ENCODE assay signal across 1 cellular context in genomic region chr1:67748630-67749029, GRCh38.
TF ChIP-seq lines count a peak whose summit lies in the region.

No MANE protein-coding gene starts in this region.

TF ChIP-seq in HepG2, 621 proteins besides CTCF, POLR2A, EP300 and RAD21 (continued from another document and continues in another):
- no peak for TF ChIP-seq PLSCR1 (CRISPR knock-in tag; IDR thresholded peaks at IDR 0.05; ENCODE audit: borderline replicate concordance)
- TF ChIP-seq ZNF124 (CRISPR knock-in tag; IDR thresholded peaks at IDR 0.05): no peak
- TF ChIP-seq HNF1A (IDR thresholded peaks at IDR 0.05; ENCODE audit: low read depth): peak; percentile 91
- peak; percentile 88; the same call in 1 of the 2 replicates for TF ChIP-seq HNF1A (CRISPR knock-in tag; IDR thresholded peaks at IDR 0.05; ENCODE audit: borderline replicate concordance)
- TF ChIP-seq GRHL1 (CRISPR knock-in tag; conservative IDR thresholded peaks at IDR 0.05): no peak
- no peak for TF ChIP-seq JUND (CRISPR knock-in tag; IDR thresholded peaks at IDR 0.05)
- no peak for TF ChIP-seq ASH2L (IDR thresholded peaks at IDR 0.05; ENCODE audit: insufficient read length, low read depth, low read length)
- TF ChIP-seq ARID5B (CRISPR knock-in tag; IDR thresholded peaks at IDR 0.05): no peak
- TF ChIP-seq THYN1 (CRISPR knock-in tag; IDR thresholded peaks at IDR 0.05; ENCODE audit: borderline replicate concordance, low read depth): no peak
- TF ChIP-seq NCOA2 (CRISPR knock-in tag; IDR thresholded peaks at IDR 0.05): 0 out of 2 replicates have a peak, but pooled peaks have one; percentile 34
- no peak for TF ChIP-seq NFE2 (CRISPR knock-in tag; IDR thresholded peaks at IDR 0.05)
- no peak for TF ChIP-seq NCOA1 (CRISPR knock-in tag; IDR thresholded peaks at IDR 0.05)
- no peak for TF ChIP-seq FOSL2 (CRISPR knock-in tag; IDR thresholded peaks at IDR 0.05)
- TF ChIP-seq FOXA3 (CRISPR knock-in tag; IDR thresholded peaks at IDR 0.05): peak; percentile 20; the same call in 1 of the 2 replicates
- peak; percentile 34; the same call in 1 of the 2 replicates for TF ChIP-seq MIXL1 (CRISPR knock-in tag; IDR thresholded peaks at IDR 0.05)
- TF ChIP-seq SAP130 (CRISPR knock-in tag; IDR thresholded peaks at IDR 0.05; ENCODE audit: low read depth): 0 out of 2 replicates have a peak, but pooled peaks have one; percentile 33
- 0 out of 2 replicates have a peak, but pooled peaks have one; percentile 14 for TF ChIP-seq POLR2AphosphoS5 (IDR thresholded peaks at IDR 0.05; ENCODE audit: low read depth, low read length)
- TF ChIP-seq KAT8 (CRISPR knock-in tag; IDR thresholded peaks at IDR 0.05): no peak
- 0 out of 2 replicates have a peak, but pooled peaks have one; percentile 18 for TF ChIP-seq FOXP4 (CRISPR knock-in tag; IDR thresholded peaks at IDR 0.05)
- 0 out of 2 replicates have a peak, but pooled peaks have one; percentile 20 for TF ChIP-seq ZNF292 (CRISPR knock-in tag; IDR thresholded peaks at IDR 0.05; ENCODE audit: borderline replicate concordance, low read depth)
- peak; percentile 67 for TF ChIP-seq GATAD2A (CRISPR knock-in tag; IDR thresholded peaks at IDR 0.05)
- TF ChIP-seq CEBPG (CRISPR knock-in tag; IDR thresholded peaks at IDR 0.05): peak; percentile 15; the same call in 1 of the 2 replicates
- TF ChIP-seq HIC2 (CRISPR knock-in tag; IDR thresholded peaks at IDR 0.05; ENCODE audit: low read depth): no peak
- TF ChIP-seq RBM39 (IDR thresholded peaks at IDR 0.05; ENCODE audit: low read depth, low read length, poor library complexity, severe bottlenecking): no peak
- no peak for TF ChIP-seq NR3C1 (CRISPR knock-in tag; IDR thresholded peaks at IDR 0.05)
- TF ChIP-seq SP1 (IDR thresholded peaks at IDR 0.05): no peak
- no peak for TF ChIP-seq SP1 (CRISPR knock-in tag; IDR thresholded peaks at IDR 0.05)
- TF ChIP-seq FOXK1 (CRISPR knock-in tag; IDR thresholded peaks at IDR 0.05; ENCODE audit: borderline replicate concordance, low read depth): no peak
- TF ChIP-seq PAF1 (CRISPR knock-in tag; IDR thresholded peaks at IDR 0.05): no peak
- TF ChIP-seq RBFOX2 (IDR thresholded peaks at IDR 0.05; ENCODE audit: low read depth, low read length): 0 out of 2 replicates have a peak, but pooled peaks have one; percentile 39
- peak; percentile 40 for TF ChIP-seq MED1 (CRISPR knock-in tag; IDR thresholded peaks at IDR 0.05)
- no peak for TF ChIP-seq ERF (CRISPR knock-in tag; IDR thresholded peaks at IDR 0.05)
- peak; percentile 42; the same call in 1 of the 2 replicates for TF ChIP-seq IRF2 (CRISPR knock-in tag; IDR thresholded peaks at IDR 0.05)
- no peak for TF ChIP-seq GATAD1 (CRISPR knock-in tag; IDR thresholded peaks at IDR 0.05)
- no peak for TF ChIP-seq ZNF224 (CRISPR knock-in tag; IDR thresholded peaks at IDR 0.05)
- no peak for TF ChIP-seq SAFB2 (CRISPR knock-in tag; IDR thresholded peaks at IDR 0.05; ENCODE audit: borderline replicate concordance, low read depth)
- TF ChIP-seq CBX5 (CRISPR knock-in tag; IDR thresholded peaks at IDR 0.05; ENCODE audit: borderline replicate concordance): no peak
- peak; percentile 35; the same call in 1 of the 2 replicates for TF ChIP-seq MAX (IDR thresholded peaks at IDR 0.05)
- no peak for TF ChIP-seq HDAC6 (IDR thresholded peaks at IDR 0.05; ENCODE audit: low read depth, low read length)
- TF ChIP-seq ATF3 (CRISPR knock-in tag; IDR thresholded peaks at IDR 0.05): no peak
- TF ChIP-seq LCORL (IDR thresholded peaks at IDR 0.05): no peak
- 0 out of 2 replicates have a peak, but pooled peaks have one; percentile 24 for TF ChIP-seq LCORL (CRISPR knock-in tag; IDR thresholded peaks at IDR 0.05)
- TF ChIP-seq ZFY (CRISPR knock-in tag; IDR thresholded peaks at IDR 0.05): no peak
- TF ChIP-seq ARID3A (IDR thresholded peaks at IDR 0.05; ENCODE audit: low read depth, low read length): peak; percentile 29; the same call in 1 of the 2 replicates
- TF ChIP-seq SIX4 (CRISPR knock-in tag; IDR thresholded peaks at IDR 0.05): 0 out of 2 replicates have a peak, but pooled peaks have one; percentile 47
- TF ChIP-seq HOXA9 (CRISPR knock-in tag; IDR thresholded peaks at IDR 0.05; ENCODE audit: borderline replicate concordance): no peak
- no peak for TF ChIP-seq REXO4 (CRISPR knock-in tag; IDR thresholded peaks at IDR 0.05; ENCODE audit: borderline replicate concordance)
- no peak for TF ChIP-seq TRAFD1 (CRISPR knock-in tag; IDR thresholded peaks at IDR 0.05; ENCODE audit: borderline replicate concordance)
